In genomic region chr1:160169553-160170399, GRCh38 we compare ENCODE assay signal across 9 cellular contexts. TPM values are rescaled to one million over a fixed set of nuclear protein-coding genes. Genes with fewer than 3 reads are reported as not detected.
A peak's percentile ranks its signal among the peaks of the same experiment; 100 is the strongest.
DNase-seq lines count a peak whose midpoint lies in the region; ATAC-seq lines count a peak whose summit lies in the region.
"Had no signal": no experiment of that assay in that cellular context is flagged by ENCODE, and none has a peak within 500 bp of the region (broad histone marks: within the 10 kb centered on the region; RNA-seq: fewer than 3 reads in every experiment).

No MANE protein-coding gene starts in this region.

- peaks cover 51% of the 10 kb centered on the region for H3K4me1 ChIP-seq in HUES48 (ENCODE audit: control insufficient read depth, insufficient read depth, low read length)
- peaks cover 36% of the 10 kb centered on the region for H3K4me1 ChIP-seq in adipocyte (ENCODE audit: control insufficient read depth, insufficient read depth, low read length)

- peak overlapping the region; percentile 98 for H3K27ac ChIP-seq in HUES48 (ENCODE audit: low read depth, low read length)

- ATAC-seq in GM19351 (IDR thresholded peaks at IDR 0.05; ENCODE audit: unreplicated experiment), result peak; percentile 54
- no peak for ATAC-seq in HG03045 (IDR thresholded peaks at IDR 0.05; ENCODE audit: unreplicated experiment)
- ATAC-seq in GM21381 (IDR thresholded peaks at IDR 0.05; ENCODE audit: unreplicated experiment), result no peak

- H3K9me3 ChIP-seq in HUES48 (ENCODE audit: control insufficient read depth, insufficient read depth, low read length), result no peaks in the 10 kb centered on the region
- H3K9me3 ChIP-seq in adipocyte (ENCODE audit: control insufficient read depth, low read length), result no peaks in the 10 kb centered on the region

- DNase-seq in AML-193 (lab: John Stamatoyannopoulos, UW) (peak; percentile 41 to 45), adipocyte (ENCODE audit: low read depth) (no peak), dermis blood vessel endothelial cell (no peak), cerebellum (ENCODE audit: low spot score) (no peak)

- H3K9ac ChIP-seq in HUES48 (ENCODE audit: low read depth, low read length) (peak overlapping the region; percentile 38), adipocyte (ENCODE audit: low read length) (peak overlapping the region; percentile 1)

- H3K4me3 ChIP-seq in HUES48 (ENCODE audit: low read depth, low read length) (peak overlapping the region; percentile 38), adipocyte (ENCODE audit: low read length) (peak overlapping the region; percentile 34)

- peaks cover 26% of the 10 kb centered on the region for H3K27me3 ChIP-seq in HUES48 (ENCODE audit: control insufficient read depth, insufficient read depth, low read length)
- H3K27me3 ChIP-seq in adipocyte (replicated peaks; ENCODE audit: control insufficient read depth, insufficient read depth, low read length), result peaks cover 17% of the 10 kb centered on the region

- H3K36me3 ChIP-seq in HUES48 (ENCODE audit: control insufficient read depth, insufficient read depth, low read length) (no peaks in the 10 kb centered on the region), adipocyte (ENCODE audit: control insufficient read depth, insufficient read depth, low read length, severe bottlenecking) (no peaks in the 10 kb centered on the region)

RNA-seq across cellular contexts. Expression of gene ATP1A4, which starts 18.4 kb away (rescaled TPM):
- total RNA-seq in dermis blood vessel endothelial cell (not detected in 2 replicates), cerebellum (0.64 TPM)
- total RNA-seq: kidney epithelial cell had no signal

RNA-seq across cellular contexts. Expression of gene CASQ1, which starts 20.6 kb away (rescaled TPM):
- total RNA-seq in dermis blood vessel endothelial cell, result not detected in 2 replicates
- 1.3 TPM for total RNA-seq in cerebellum
- total RNA-seq: kidney epithelial cell had no signal

RNA-seq across cellular contexts. Expression of gene PEA15, which starts 35.4 kb away (rescaled TPM):
- total RNA-seq in dermis blood vessel endothelial cell, result 65.2 and 121 TPM in 2 replicates
- total RNA-seq in cerebellum, result 125 TPM

RNA-seq across cellular contexts. Expression of gene ATP1A2, which starts 54.2 kb away (rescaled TPM):
- total RNA-seq in dermis blood vessel endothelial cell, result not detected in 2 replicates
- 118 TPM for total RNA-seq in cerebellum

Comparison
In these comparisons a context has a peak if more than half of its experiments do, and no peak if none do; other contexts are left out.
1. DNase-seq: peak in AML-193 (2 of 2); none in adipocyte (single experiment), dermis blood vessel endothelial cell (single experiment) and cerebellum (single experiment).